ENCODE assay signal across 11 cellular contexts in genomic region chr17:16461606-16461866, GRCh38.
"Had no signal": no experiment of that assay in that cellular context is flagged by ENCODE, and none has a peak within 500 bp of the region (broad histone marks: within the 10 kb centered on the region; RNA-seq: fewer than 3 reads in every experiment).

No MANE protein-coding gene starts in this region.

- DNase-seq: GM23248, GOT3, H7, H9, HCEC 1CT, HFFc6 had no signal

- H3K27ac ChIP-seq: GM23248 had no signal

- H3K9ac ChIP-seq: GM23248 had no signal

- FAIRE-seq: H1, H54 had no signal

- H3K9me3 Mint-ChIP-seq: GM23338, H9, HFFc6 had no signal

- H3K27ac Mint-ChIP-seq: GM23338, HFFc6 had no signal

- H2AFZ ChIP-seq: GM23248, GM23338 had no signal

- H3K9me3 ChIP-seq: HAP-1 had no signal

- ATAC-seq: GM23338, HCT116 had no signal

- H3K4me3 Mint-ChIP-seq: GM23338, HFFc6 had no signal

- H3K4me1 ChIP-seq: HAP-1 had no signal

- H3K4me2 ChIP-seq: GM23338 had no signal

- H3K4me3 ChIP-seq: GM23248, GM23338, HAP-1 had no signal
